ENCODE assay signal across 8 cellular contexts in the genomic region with DNA sequence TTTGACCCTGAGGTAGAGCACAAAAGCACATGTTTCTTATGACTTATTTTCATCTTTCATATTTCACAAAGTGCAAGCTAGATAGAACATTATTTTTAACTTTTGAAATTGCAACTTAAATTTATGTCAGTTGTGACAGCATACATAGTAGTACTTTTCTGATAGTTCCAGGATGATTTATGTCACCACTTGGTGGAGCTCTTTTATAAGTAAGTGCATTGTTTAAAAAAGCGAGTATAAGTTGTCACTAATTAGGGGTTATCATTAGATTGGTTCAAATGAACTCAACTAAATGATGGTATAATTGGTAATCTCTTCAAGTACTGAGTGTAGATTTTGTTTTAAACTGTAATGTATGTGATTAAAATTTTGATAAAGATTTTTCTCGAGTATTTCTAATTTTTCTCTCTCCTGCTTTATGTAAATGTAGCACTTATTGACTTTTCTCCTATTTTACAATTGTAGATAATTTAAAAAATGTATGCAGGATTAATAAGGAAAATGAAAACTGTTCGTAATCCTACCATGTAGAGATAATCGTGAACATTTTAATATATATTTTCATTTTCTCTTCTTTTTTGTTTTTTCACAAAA. TPM values are rescaled to one million over a fixed set of nuclear protein-coding genes. Genes with fewer than 3 reads are reported as not detected.
DNase-seq lines count a peak whose midpoint lies in the region; ATAC-seq and TF ChIP-seq lines count a peak whose summit lies in the region.

No MANE protein-coding gene starts in this region.

- TF ChIP-seq CTCF in BJ (IDR thresholded peaks at IDR 0.05; ENCODE audit: insufficient read depth, low read depth, low read length): peak; percentile 29; the same call in 1 of the 2 replicates
- peak; percentile 58 for TF ChIP-seq CTCF in progenitor cell of endocrine pancreas (IDR thresholded peaks at IDR 0.05; ENCODE audit: unreplicated experiment)

- H3K4me1 ChIP-seq in GM23248 (ENCODE audit: insufficient read depth): peaks cover 13% of the 10 kb centered on the region

- no peaks in the 10 kb centered on the region for H3K4me1 Mint-ChIP-seq in progenitor cell of endocrine pancreas (ENCODE audit: low read depth)
- H3K4me1 Mint-ChIP-seq in activated CD4-positive, alpha-beta memory T cell treated with anti-CD3 and anti-CD28 coated beads, Interleukin-2, amount 10 ng/mL, durations not matched to agents 7 days and 5 days: peaks cover 18% of the 10 kb centered on the region

- H3K4me3 Mint-ChIP-seq in progenitor cell of endocrine pancreas (ENCODE audit: low read depth): no peak overlapping the region
- no peak overlapping the region for H3K4me3 Mint-ChIP-seq in activated CD4-positive, alpha-beta memory T cell treated with anti-CD3 and anti-CD28 coated beads, Interleukin-2, amount 10 ng/mL, durations not matched to agents 7 days and 5 days

- no peak overlapping the region for H3K9ac ChIP-seq in GM23248

- H2AFZ ChIP-seq in GM23248: no peak overlapping the region

- POLR2A ChIA-PET in BJ (lab: Charles Lee): no interaction called here
- POLR2A ChIA-PET in activated CD4-positive, alpha-beta memory T cell treated with anti-CD3 and anti-CD28 coated beads, Interleukin-2, amount 10 ng/mL, durations not matched to agents 7 days and 5 days (lab: Charles Lee): interaction anchor here (1.4 to 1.7 kb wide), 3 partner anchors 158 to 246 kb away, joined by 5 to 7 read pairs (median 5); a partner anchor contains a TSS

- H3K4me2 ChIP-seq in GM23248 (ENCODE audit: unreplicated experiment): no peak overlapping the region

- 85 to 89% methylated on average over 4 of the region's 4 CpGs for WGBS in GM23248 (ENCODE audit: low coverage in 1 of 2, low lambda C conversion rate in 2 of 2, missing lambda C conversion rate in 2 of 2), 2 experiments

- ATAC-seq in GM21619 (IDR thresholded peaks at IDR 0.05; ENCODE audit: unreplicated experiment): no peak
- ATAC-seq in GM18858 (IDR thresholded peaks at IDR 0.05; ENCODE audit: unreplicated experiment): no peak

- H3K9me3 Mint-ChIP-seq in progenitor cell of endocrine pancreas (ENCODE audit: low read depth): peaks cover 14% of the 10 kb centered on the region
- peaks cover 12% of the 10 kb centered on the region for H3K9me3 Mint-ChIP-seq in activated CD4-positive, alpha-beta memory T cell treated with anti-CD3 and anti-CD28 coated beads, Interleukin-2, amount 10 ng/mL, durations not matched to agents 7 days and 5 days

- H3K36me3 Mint-ChIP-seq in progenitor cell of endocrine pancreas (ENCODE audit: insufficient read depth): peaks cover 33% of the 10 kb centered on the region
- H3K36me3 Mint-ChIP-seq in activated CD4-positive, alpha-beta memory T cell treated with anti-CD3 and anti-CD28 coated beads, Interleukin-2, amount 10 ng/mL, durations not matched to agents 7 days and 5 days (ENCODE audit: low read depth): peaks cover 44% of the 10 kb centered on the region

- H3F3A ChIP-seq in GM23248 (ENCODE audit: insufficient read depth): peaks cover 23% of the 10 kb centered on the region

- no peak overlapping the region for H3K27ac Mint-ChIP-seq in progenitor cell of endocrine pancreas
- no peak overlapping the region for H3K27ac Mint-ChIP-seq in activated CD4-positive, alpha-beta memory T cell treated with anti-CD3 and anti-CD28 coated beads, Interleukin-2, amount 10 ng/mL, durations not matched to agents 7 days and 5 days

- H3K27ac ChIP-seq in GM23248: peak overlapping the region; percentile 36

- DNase-seq in BJ (ENCODE audit: low read depth) (peak; percentile 9), GM23248 (peak; percentile 59), SKM-1 (lab: John Stamatoyannopoulos, UW; ENCODE audit: unreplicated experiment) (peak; percentile 35), fibroblast of gingiva (ENCODE audit: low read depth) (peak; percentile 44), progenitor cell of endocrine pancreas (ENCODE audit: low spot score, unreplicated experiment) (no peak)
- no peak for DNase-seq in activated CD4-positive, alpha-beta memory T cell treated with anti-CD3 and anti-CD28 coated beads, Interleukin-2, amount 10 ng/mL, durations not matched to agents 7 days and 5 days

- H3K27me3 ChIP-seq in BJ (ENCODE audit: control insufficient read depth, insufficient read depth, low read length): no peaks in the 10 kb centered on the region
- no peaks in the 10 kb centered on the region for H3K27me3 ChIP-seq in GM23248 (replicated peaks; ENCODE audit: insufficient read depth)

- peaks cover 1% of the 10 kb centered on the region; the same call in 1 of the 2 replicates for H3K36me3 ChIP-seq in BJ (ENCODE audit: control insufficient read depth, insufficient read depth, low read length)
- H3K36me3 ChIP-seq in GM23248 (ENCODE audit: low read depth): peaks cover 5% of the 10 kb centered on the region; the same call in 1 of the 2 replicates

- no peaks in the 10 kb centered on the region for H3K9me2 ChIP-seq in GM23248 (ENCODE audit: insufficient read depth)

- no peaks in the 10 kb centered on the region for H3K27me3 Mint-ChIP-seq in progenitor cell of endocrine pancreas
- H3K27me3 Mint-ChIP-seq in activated CD4-positive, alpha-beta memory T cell treated with anti-CD3 and anti-CD28 coated beads, Interleukin-2, amount 10 ng/mL, durations not matched to agents 7 days and 5 days: no peaks in the 10 kb centered on the region

- CTCF ChIA-PET in BJ (lab: Yijun Ruan, JAX): interaction anchor here (0.7 to 4.7 kb wide), 10 partner anchors 18 to 434 kb away, joined by 3 to 85 read pairs (median 4); no protein-coding TSS in a partner anchor
- CTCF ChIA-PET in activated CD4-positive, alpha-beta memory T cell treated with anti-CD3 and anti-CD28 coated beads, Interleukin-2, amount 10 ng/mL, durations not matched to agents 7 days and 5 days (lab: Charles Lee): interaction anchor here (0.9 to 5.5 kb wide), 22 partner anchors 10 to 434 kb away, joined by 3 to 119 read pairs (median 4); a partner anchor contains a TSS

- in situ Hi-C loops in GM23248 (cut with MboI): loop anchor here (10.0 kb wide), 1 partner anchor 250 kb away; no protein-coding TSS in a partner anchor

- no peaks in the 10 kb centered on the region; the same call in 1 of the 2 replicates for H4K20me1 ChIP-seq in GM23248 (ENCODE audit: insufficient read depth)

- H3K79me2 ChIP-seq in GM23248 (ENCODE audit: insufficient read depth): peaks cover 73% of the 10 kb centered on the region

- H3K9me3 ChIP-seq in GM23248 (ENCODE audit: low read depth): no peaks in the 10 kb centered on the region

- H3K4me3 ChIP-seq in BJ (ENCODE audit: low read depth, low read length) (no peak overlapping the region), GM23248 (no peak overlapping the region)

RNA-seq across cellular contexts. Expression of a gene that starts 31.1 kb away (rescaled TPM):
- polyA plus RNA-seq in BJ (2011; rRNA removed): 11.2 and 22.9 TPM in 2 replicates
- polyA minus RNA-seq in BJ (2011; rRNA and poly(A)+ RNA removed): 5.1 and 14.5 TPM in 2 replicates
- total RNA-seq in GM23248 (2014; rRNA removed; shearing (Covaris generic)): 31.0 and 39.5 TPM in 2 replicates
- polyA plus RNA-seq in GM23248 (2016; fragmentation: Nextera tagmentation; extraction: Ambion mirVana): 24.5 and 25.5 TPM in 2 replicates
- 34.0 and 34.6 TPM in 2 replicates for total RNA-seq in progenitor cell of endocrine pancreas
- total RNA-seq in activated CD4-positive, alpha-beta memory T cell treated with anti-CD3 and anti-CD28 coated beads, Interleukin-2, amount 10 ng/mL, durations not matched to agents 7 days and 5 days: 10 to 100 TPM; 40.2 to 41.3 TPM

Comparison
In these comparisons a context has a peak if more than half of its experiments do, and no peak if none do; other contexts are left out.
1. DNase-seq: peak in BJ (single experiment), GM23248 (single experiment), SKM-1 (single experiment) and fibroblast of gingiva (single experiment); none in progenitor cell of endocrine pancreas (single experiment) and activated CD4-positive, alpha-beta memory T cell treated with anti-CD3 and anti-CD28 coated beads, Interleukin-2, amount 10 ng/mL, durations not matched to agents 7 days and 5 days (single experiment).